Comparison of ENCODE assay signal across 1 cellular context in the genomic region with DNA sequence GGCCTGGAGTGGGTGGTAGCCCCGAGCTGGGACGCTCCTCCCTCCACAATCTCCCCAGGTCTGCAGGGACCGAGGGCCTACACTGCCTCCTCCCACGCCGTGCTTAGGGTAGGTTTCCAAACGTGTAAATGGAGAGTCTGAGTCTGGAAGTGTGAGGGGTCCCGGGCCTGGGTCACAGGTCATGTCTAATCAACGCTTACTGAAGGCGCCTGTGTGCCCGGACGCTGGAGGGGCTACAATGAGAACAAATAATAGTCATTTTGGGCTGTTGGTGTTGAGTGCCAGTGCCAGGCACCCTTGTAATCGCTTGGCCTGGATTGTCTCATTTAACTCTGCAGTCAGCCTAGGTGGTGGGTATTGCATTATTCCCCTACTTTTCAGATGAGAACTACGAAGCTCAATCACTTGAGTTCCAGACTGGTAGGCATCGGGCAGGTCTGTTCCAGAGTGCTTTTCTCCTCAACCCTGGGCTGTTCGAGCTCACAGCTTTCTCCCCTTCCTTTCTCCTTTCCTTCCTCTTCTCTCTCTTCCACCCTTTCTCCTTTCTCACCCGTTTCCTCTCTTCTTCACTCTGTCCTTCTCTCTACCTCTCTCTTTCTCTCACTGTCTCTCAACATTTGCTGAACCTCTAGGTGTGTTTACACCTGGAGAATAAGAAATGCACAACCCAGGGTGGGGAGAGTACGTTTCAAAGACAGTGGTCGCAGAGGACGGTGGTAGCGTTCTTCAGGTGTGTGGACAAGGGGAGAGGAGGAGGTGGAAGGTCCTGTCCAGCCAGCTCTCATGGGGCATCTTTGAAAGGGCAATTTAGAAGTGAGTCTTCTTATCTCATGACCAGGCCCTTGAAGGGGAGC.
TF ChIP-seq lines count a peak whose summit lies in the region.

No MANE protein-coding gene starts in this region.

TF ChIP-seq in SK-N-SH treated with all-trans-retinoic acid at 6 μM for 48 hours, 23 proteins besides CTCF, POLR2A, EP300 and RAD21 (continued from another document):
- TF ChIP-seq, protein P1, sequence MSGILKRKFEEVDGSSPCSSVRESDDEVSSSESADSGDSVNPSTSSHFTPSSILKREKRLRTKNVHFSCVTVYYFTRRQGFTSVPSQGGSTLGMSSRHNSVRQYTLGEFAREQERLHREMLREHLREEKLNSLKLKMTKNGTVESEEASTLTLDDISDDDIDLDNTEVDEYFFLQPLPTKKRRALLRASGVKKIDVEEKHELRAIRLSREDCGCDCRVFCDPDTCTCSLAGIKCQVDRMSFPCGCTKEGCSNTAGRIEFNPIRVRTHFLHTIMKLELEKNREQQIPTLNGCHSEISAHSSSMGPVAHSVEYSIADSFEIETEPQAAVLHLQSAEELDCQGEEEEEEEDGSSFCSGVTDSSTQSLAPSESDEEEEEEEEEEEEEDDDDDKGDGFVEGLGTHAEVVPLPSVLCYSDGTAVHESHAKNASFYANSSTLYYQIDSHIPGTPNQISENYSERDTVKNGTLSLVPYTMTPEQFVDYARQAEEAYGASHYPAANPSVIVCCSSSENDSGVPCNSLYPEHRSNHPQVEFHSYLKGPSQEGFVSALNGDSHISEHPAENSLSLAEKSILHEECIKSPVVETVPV (CRISPR knock-in tag; IDR thresholded peaks at IDR 0.05), result no peak
- TF ChIP-seq ISL1 (CRISPR knock-in tag; IDR thresholded peaks at IDR 0.05) (no peak), TOX (CRISPR knock-in tag; IDR thresholded peaks at IDR 0.05; ENCODE audit: borderline replicate concordance) (no peak), ZFP30 (CRISPR knock-in tag; IDR thresholded peaks at IDR 0.05) (no peak), RARB (CRISPR knock-in tag; IDR thresholded peaks at IDR 0.05) (no peak), OSR1 (CRISPR knock-in tag; IDR thresholded peaks at IDR 0.05) (no peak), BACH2 (CRISPR knock-in tag; IDR thresholded peaks at IDR 0.05; ENCODE audit: borderline replicate concordance) (no peak), ZNF565 (CRISPR knock-in tag; conservative IDR thresholded peaks at IDR 0.05; ENCODE audit: low read depth) (no peak), ZC3H10 (CRISPR knock-in tag; IDR thresholded peaks at IDR 0.05) (no peak), TCF4 (CRISPR knock-in tag; IDR thresholded peaks at IDR 0.05; ENCODE audit: borderline replicate concordance) (no peak), ARNTL (CRISPR knock-in tag; IDR thresholded peaks at IDR 0.05; ENCODE audit: borderline replicate concordance, low read depth) (no peak), GLIS3 (CRISPR knock-in tag; IDR thresholded peaks at IDR 0.05) (no peak)
- TF ChIP-seq, protein P2, sequence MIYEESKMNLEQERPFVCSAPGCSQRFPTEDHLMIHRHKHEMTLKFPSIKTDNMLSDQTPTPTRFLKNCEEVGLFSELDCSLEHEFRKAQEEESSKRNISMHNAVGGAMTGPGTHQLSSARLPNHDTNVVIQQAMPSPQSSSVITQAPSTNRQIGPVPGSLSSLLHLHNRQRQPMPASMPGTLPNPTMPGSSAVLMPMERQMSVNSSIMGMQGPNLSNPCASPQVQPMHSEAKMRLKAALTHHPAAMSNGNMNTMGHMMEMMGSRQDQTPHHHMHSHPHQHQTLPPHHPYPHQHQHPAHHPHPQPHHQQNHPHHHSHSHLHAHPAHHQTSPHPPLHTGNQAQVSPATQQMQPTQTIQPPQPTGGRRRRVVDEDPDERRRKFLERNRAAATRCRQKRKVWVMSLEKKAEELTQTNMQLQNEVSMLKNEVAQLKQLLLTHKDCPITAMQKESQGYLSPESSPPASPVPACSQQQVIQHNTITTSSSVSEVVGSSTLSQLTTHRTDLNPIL (CRISPR knock-in tag; IDR thresholded peaks at IDR 0.05; ENCODE audit: low read depth), result no peak
- TF ChIP-seq, protein P3, sequence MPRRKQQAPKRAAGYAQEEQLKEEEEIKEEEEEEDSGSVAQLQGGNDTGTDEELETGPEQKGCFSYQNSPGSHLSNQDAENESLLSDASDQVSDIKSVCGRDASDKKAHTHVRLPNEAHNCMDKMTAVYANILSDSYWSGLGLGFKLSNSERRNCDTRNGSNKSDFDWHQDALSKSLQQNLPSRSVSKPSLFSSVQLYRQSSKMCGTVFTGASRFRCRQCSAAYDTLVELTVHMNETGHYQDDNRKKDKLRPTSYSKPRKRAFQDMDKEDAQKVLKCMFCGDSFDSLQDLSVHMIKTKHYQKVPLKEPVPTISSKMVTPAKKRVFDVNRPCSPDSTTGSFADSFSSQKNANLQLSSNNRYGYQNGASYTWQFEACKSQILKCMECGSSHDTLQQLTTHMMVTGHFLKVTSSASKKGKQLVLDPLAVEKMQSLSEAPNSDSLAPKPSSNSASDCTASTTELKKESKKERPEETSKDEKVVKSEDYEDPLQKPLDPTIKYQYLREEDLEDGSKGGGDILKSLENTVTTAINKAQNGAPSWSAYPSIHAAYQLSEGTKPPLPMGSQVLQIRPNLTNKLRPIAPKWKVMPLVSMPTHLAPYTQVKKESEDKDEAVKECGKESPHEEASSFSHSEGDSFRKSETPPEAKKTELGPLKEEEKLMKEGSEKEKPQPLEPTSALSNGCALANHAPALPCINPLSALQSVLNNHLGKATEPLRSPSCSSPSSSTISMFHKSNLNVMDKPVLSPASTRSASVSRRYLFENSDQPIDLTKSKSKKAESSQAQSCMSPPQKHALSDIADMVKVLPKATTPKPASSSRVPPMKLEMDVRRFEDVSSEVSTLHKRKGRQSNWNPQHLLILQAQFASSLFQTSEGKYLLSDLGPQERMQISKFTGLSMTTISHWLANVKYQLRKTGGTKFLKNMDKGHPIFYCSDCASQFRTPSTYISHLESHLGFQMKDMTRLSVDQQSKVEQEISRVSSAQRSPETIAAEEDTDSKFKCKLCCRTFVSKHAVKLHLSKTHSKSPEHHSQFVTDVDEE (CRISPR knock-in tag; IDR thresholded peaks at IDR 0.05), result no peak
